ENCODE assay signal across 25 cellular contexts in genomic region chr18:692841-693240, GRCh38. TPM values are rescaled to one million over a fixed set of nuclear protein-coding genes. Genes with fewer than 3 reads are reported as not detected.
DNase-seq lines count a peak whose midpoint lies in the region; ATAC-seq, FAIRE-seq and TF ChIP-seq lines count a peak whose summit lies in the region.
"Had no signal": no experiment of that assay in that cellular context is flagged by ENCODE, and none has a peak within 500 bp of the region (broad histone marks: within the 10 kb centered on the region; RNA-seq: fewer than 3 reads in every experiment).

No MANE protein-coding gene starts in this region.

- intact Hi-C loops in activated naive CD4-positive, alpha-beta T cell treated with anti-CD3 and anti-CD28 coated beads for 36 hours (cut with micrococcal nuclease), result no loop called here
- intact Hi-C loops in pancreas (cut with DNase I), result no loop called here

- DNase-seq in activated naive CD4-positive, alpha-beta T cell treated with anti-CD3 and anti-CD28 coated beads for 36 hours, result no peak
- DNase-seq in activated naive CD4-positive, alpha-beta T cell (lab: John Stamatoyannopoulos, UW), result no peak
- peak; percentile 92 for DNase-seq in Jurkat, Clone E6-1 (ENCODE audit: low read depth, low spot score)
- DNase-seq in astrocyte (ENCODE audit: low read depth), result no peak
- DNase-seq in pancreas, result peak in 1 of 6 donors; percentile 28
- DNase-seq in natural killer cell treated with Interleukin-12 subunit alpha and Interleukin-12 subunit beta and Interleukin-15 and Interleukin-18, amount 100 ng/mL, for 72 hours (ENCODE audit: low spot score), result no peak
- DNase-seq in NCI-H2171 (lab: John Stamatoyannopoulos, UW), result no peak
- DNase-seq: activated B cell treated with CpG ODN at 0.5 μM for 24 hours; activated CD4-positive, alpha-beta T cell treated with anti-CD3 and anti-CD28 coated beads, Interleukin-2, amount 50 U/mL, for 1 hour; activated CD8-positive, alpha-beta memory T cell treated with anti-CD3 and anti-CD28 coated beads, Interleukin-2, amount 10 ng/mL, durations not matched to agents 7 days and 5 days; AML-193; brain microvascular endothelial cell; CD4-positive, alpha-beta T cell; DMS153; GM23248; left lung; NCI-H1092 treated with DMSO at 0.1 percent for 48 hours; NCI-H187; NCI-H2171 treated with DMSO at 0.1 percent for 48 hours; NCI-H526; Peyer's patch; stimulated activated CD4-positive, alpha-beta T cell treated with anti-CD3 and anti-CD28 coated beads, Interleukin-2, amount 100 ng/mL, for 24 hours had no signal

- peaks cover 11% of the 10 kb centered on the region for H3K36me3 ChIP-seq in astrocyte (ENCODE audit: insufficient read depth, low read length)
- peaks cover 0 to 27% (median 0%) of the 10 kb centered on the region in 3 donors for H3K36me3 ChIP-seq in pancreas

- peaks cover 36% of the 10 kb centered on the region for H3K36me3 Mint-ChIP-seq in activated naive CD4-positive, alpha-beta T cell treated with anti-CD3 and anti-CD28 coated beads for 36 hours (ENCODE audit: low read depth)
- peaks cover 5% of the 10 kb centered on the region for H3K36me3 Mint-ChIP-seq in astrocyte (ENCODE audit: low read depth, unreplicated experiment)
- H3K36me3 Mint-ChIP-seq in natural killer cell treated with Interleukin-12 subunit alpha and Interleukin-12 subunit beta and Interleukin-15 and Interleukin-18, amount 100 ng/mL, for 72 hours, result no peaks in the 10 kb centered on the region
- peaks cover 91% of the 10 kb centered on the region for H3K36me3 Mint-ChIP-seq in activated T-helper 17 cell treated with anti-CD3 and anti-CD28 coated beads, Interleukin-2, amount 50 U/mL, for 72 hours (ENCODE audit: low read depth)

- no peak overlapping the region for H3K4me2 ChIP-seq in astrocyte (ENCODE audit: low read length)
- H3K4me2 ChIP-seq: smooth muscle cell had no signal

- peak overlapping the region; percentile 24 for H3K27ac Mint-ChIP-seq in activated naive CD4-positive, alpha-beta T cell treated with anti-CD3 and anti-CD28 coated beads for 36 hours
- peak overlapping the region; percentile 34 for H3K27ac Mint-ChIP-seq in astrocyte (ENCODE audit: unreplicated experiment)
- H3K27ac Mint-ChIP-seq in natural killer cell treated with Interleukin-12 subunit alpha and Interleukin-12 subunit beta and Interleukin-15 and Interleukin-18, amount 100 ng/mL, for 72 hours, result peak overlapping the region in 1 of 2 donors; percentile 18
- H3K27ac Mint-ChIP-seq in activated T-helper 17 cell treated with anti-CD3 and anti-CD28 coated beads, Interleukin-2, amount 50 U/mL, for 72 hours, result no peak overlapping the region
- H3K27ac Mint-ChIP-seq: activated B cell treated with CpG ODN at 0.5 μM for 24 hours; activated CD8-positive, alpha-beta memory T cell treated with anti-CD3 and anti-CD28 coated beads, Interleukin-2, amount 10 ng/mL, durations not matched to agents 7 days and 5 days; activated T-helper 1 cell treated with anti-CD3 and anti-CD28 coated beads, Interleukin-12 subunit alpha, Interleukin-12 subunit beta, Interleukin-2, Interleukin-4 antibody, amounts not matched to agents 30 ng/mL and 10 ng/mL and 1 ng/mL, durations not matched to agents 14 hours and 24 hours and 36 hours; CD4-positive, alpha-beta T cell had no signal

- no peaks in the 10 kb centered on the region for H3K9me3 Mint-ChIP-seq in activated naive CD4-positive, alpha-beta T cell treated with anti-CD3 and anti-CD28 coated beads for 36 hours
- H3K9me3 Mint-ChIP-seq in astrocyte (ENCODE audit: unreplicated experiment), result no peaks in the 10 kb centered on the region
- no peaks in the 10 kb centered on the region for H3K9me3 Mint-ChIP-seq in natural killer cell treated with Interleukin-12 subunit alpha and Interleukin-12 subunit beta and Interleukin-15 and Interleukin-18, amount 100 ng/mL, for 72 hours
- no peaks in the 10 kb centered on the region for H3K9me3 Mint-ChIP-seq in activated T-helper 17 cell treated with anti-CD3 and anti-CD28 coated beads, Interleukin-2, amount 50 U/mL, for 72 hours
- H3K9me3 Mint-ChIP-seq: activated B cell treated with CpG ODN at 0.5 μM for 24 hours; activated T-helper 1 cell treated with anti-CD3 and anti-CD28 coated beads, Interleukin-12 subunit alpha, Interleukin-12 subunit beta, Interleukin-2, Interleukin-4 antibody, amounts not matched to agents 30 ng/mL and 10 ng/mL and 1 ng/mL, durations not matched to agents 14 hours and 24 hours and 36 hours; CD4-positive, alpha-beta T cell had no signal

- no peaks in the 10 kb centered on the region for H3K4me1 ChIP-seq in astrocyte (ENCODE audit: insufficient read depth, low read length)
- no peaks in the 10 kb centered on the region for H3K4me1 ChIP-seq in pancreas
- H3K4me1 ChIP-seq: left lung, Peyer's patch had no signal

- no peaks in the 10 kb centered on the region for H3K27me3 ChIP-seq in astrocyte (ENCODE audit: insufficient read depth, low read length)
- no peaks in the 10 kb centered on the region for H3K27me3 ChIP-seq in pancreas
- H3K27me3 ChIP-seq: brain microvascular endothelial cell, left lung, Peyer's patch had no signal

- TF ChIP-seq CTCF in astrocyte (IDR thresholded peaks at IDR 0.05; ENCODE audit: insufficient read depth, low read depth, low read length), result no peak
- no peak for TF ChIP-seq CTCF in pancreas (IDR thresholded peaks at IDR 0.05)

- no peak overlapping the region for H3K27ac ChIP-seq in astrocyte (ENCODE audit: low read depth, low read length)
- H3K27ac ChIP-seq in pancreas, result no peak overlapping the region
- H3K27ac ChIP-seq: brain microvascular endothelial cell, GM23248, left lung, Peyer's patch had no signal

- no peak overlapping the region for H3K9ac ChIP-seq in astrocyte (ENCODE audit: low read length)
- H3K9ac ChIP-seq: GM23248 had no signal

- H3K4me3 ChIP-seq in Jurkat, Clone E6-1 (ENCODE audit: low read length), result peak overlapping the region; percentile 14
- H3K4me3 ChIP-seq in astrocyte (ENCODE audit: insufficient read depth, low read depth, low read length), result no peak overlapping the region
- no peak overlapping the region for H3K4me3 ChIP-seq in pancreas
- H3K4me3 ChIP-seq: GM23248, left lung, Peyer's patch, smooth muscle cell had no signal

- H3K4me1 Mint-ChIP-seq in activated naive CD4-positive, alpha-beta T cell treated with anti-CD3 and anti-CD28 coated beads for 36 hours (ENCODE audit: low read depth), result peaks cover 3% of the 10 kb centered on the region
- no peaks in the 10 kb centered on the region for H3K4me1 Mint-ChIP-seq in astrocyte (ENCODE audit: low read depth, unreplicated experiment)
- no peaks in the 10 kb centered on the region for H3K4me1 Mint-ChIP-seq in natural killer cell treated with Interleukin-12 subunit alpha and Interleukin-12 subunit beta and Interleukin-15 and Interleukin-18, amount 100 ng/mL, for 72 hours (ENCODE audit: low read depth in 2 of 2)
- no peaks in the 10 kb centered on the region for H3K4me1 Mint-ChIP-seq in activated T-helper 17 cell treated with anti-CD3 and anti-CD28 coated beads, Interleukin-2, amount 50 U/mL, for 72 hours
- H3K4me1 Mint-ChIP-seq: activated B cell treated with CpG ODN at 0.5 μM for 24 hours had no signal

- FAIRE-seq in astrocyte (lab: Jason Lieb, UNC) (no peak), pancreas (lab: Jason Lieb, UNC) (no peak)

- peak in 3 of 4 donors; percentile 38 to 71 (median 64) for ATAC-seq in pancreas
- no peak for ATAC-seq in natural killer cell treated with Interleukin-12 subunit alpha and Interleukin-12 subunit beta and Interleukin-15 and Interleukin-18, amount 100 ng/mL, for 72 hours
- ATAC-seq in activated T-helper 17 cell treated with anti-CD3 and anti-CD28 coated beads, Interleukin-2, amount 50 U/mL, for 72 hours (replicated peaks), result no peak
- ATAC-seq: activated CD8-positive, alpha-beta memory T cell treated with anti-CD3 and anti-CD28 coated beads, Interleukin-2, amount 10 ng/mL, durations not matched to agents 7 days and 5 days; left lung had no signal

- WGBS in pancreas, 2 donors, result 48% methylated on average over 6 of the region's 6 CpGs

- H3K9me3 ChIP-seq in astrocyte (ENCODE audit: insufficient read depth, low read depth, low read length), result no peaks in the 10 kb centered on the region
- H3K9me3 ChIP-seq in pancreas, result no peaks in the 10 kb centered on the region
- H3K9me3 ChIP-seq: left lung, Peyer's patch had no signal

- CTCF ChIA-PET in activated naive CD4-positive, alpha-beta T cell treated with anti-CD3 and anti-CD28 coated beads for 36 hours (lab: Charles Lee), result interaction anchor here (0.6 kb wide), 1 partner anchor 47 kb away, joined by 3 read pairs; no protein-coding TSS in a partner anchor

- H3K79me2 ChIP-seq in astrocyte (ENCODE audit: insufficient read depth, low read length), result no peaks in the 10 kb centered on the region

- H2AFZ ChIP-seq in astrocyte (ENCODE audit: low read depth, low read length), result no peak overlapping the region
- H2AFZ ChIP-seq: GM23248 had no signal

- H4K20me1 ChIP-seq in astrocyte (ENCODE audit: insufficient read depth, low read length), result no peaks in the 10 kb centered on the region

- H3K27me3 Mint-ChIP-seq in activated naive CD4-positive, alpha-beta T cell treated with anti-CD3 and anti-CD28 coated beads for 36 hours (ENCODE audit: low read depth), result no peaks in the 10 kb centered on the region
- no peaks in the 10 kb centered on the region for H3K27me3 Mint-ChIP-seq in astrocyte (ENCODE audit: low read depth, unreplicated experiment)
- H3K27me3 Mint-ChIP-seq in natural killer cell treated with Interleukin-12 subunit alpha and Interleukin-12 subunit beta and Interleukin-15 and Interleukin-18, amount 100 ng/mL, for 72 hours, result no peaks in the 10 kb centered on the region
- no peaks in the 10 kb centered on the region for H3K27me3 Mint-ChIP-seq in activated T-helper 17 cell treated with anti-CD3 and anti-CD28 coated beads, Interleukin-2, amount 50 U/mL, for 72 hours
- H3K27me3 Mint-ChIP-seq: activated B cell treated with CpG ODN at 0.5 μM for 24 hours; activated CD8-positive, alpha-beta memory T cell treated with anti-CD3 and anti-CD28 coated beads, Interleukin-2, amount 10 ng/mL, durations not matched to agents 7 days and 5 days; CD4-positive, alpha-beta T cell had no signal

- H3K4me3 Mint-ChIP-seq in activated naive CD4-positive, alpha-beta T cell treated with anti-CD3 and anti-CD28 coated beads for 36 hours, result no peak overlapping the region
- no peak overlapping the region for H3K4me3 Mint-ChIP-seq in astrocyte (ENCODE audit: unreplicated experiment)
- H3K4me3 Mint-ChIP-seq in natural killer cell treated with Interleukin-12 subunit alpha and Interleukin-12 subunit beta and Interleukin-15 and Interleukin-18, amount 100 ng/mL, for 72 hours, result no peak overlapping the region
- no peak overlapping the region for H3K4me3 Mint-ChIP-seq in activated T-helper 17 cell treated with anti-CD3 and anti-CD28 coated beads, Interleukin-2, amount 50 U/mL, for 72 hours
- H3K4me3 Mint-ChIP-seq: activated B cell treated with CpG ODN at 0.5 μM for 24 hours; activated CD8-positive, alpha-beta memory T cell treated with anti-CD3 and anti-CD28 coated beads, Interleukin-2, amount 10 ng/mL, durations not matched to agents 7 days and 5 days; activated T-helper 1 cell treated with anti-CD3 and anti-CD28 coated beads, Interleukin-12 subunit alpha, Interleukin-12 subunit beta, Interleukin-2, Interleukin-4 antibody, amounts not matched to agents 30 ng/mL and 10 ng/mL and 1 ng/mL, durations not matched to agents 14 hours and 24 hours and 36 hours; CD4-positive, alpha-beta T cell had no signal

RNA-seq across cellular contexts. Expression of gene ENOSF1, which starts 19.6 kb away (rescaled TPM):
- total RNA-seq in activated naive CD4-positive, alpha-beta T cell treated with anti-CD3 and anti-CD28 coated beads for 36 hours, result 10 to 100 TPM; 61.3 to 66.1 TPM
- polyA plus RNA-seq in Jurkat, Clone E6-1 (2012; ENCODE audit: insufficient read depth, insufficient read length), result 82.7 TPM
- total RNA-seq in astrocyte (14.4 and 15.2 TPM in 2 replicates), pancreas (10 to 100 TPM; 27.1 to 51.2 (median 40.9) TPM)
- polyA plus RNA-seq in pancreas, result 10 to 100 TPM; 59.8 to 69.2 TPM
- 100 to 1,000 TPM in 1 of 2 donors, 10 to 100 TPM in 1; 48.7 to 187 TPM for total RNA-seq in natural killer cell treated with Interleukin-12 subunit alpha and Interleukin-12 subunit beta and Interleukin-15 and Interleukin-18, amount 100 ng/mL, for 72 hours
- total RNA-seq in activated T-helper 17 cell treated with anti-CD3 and anti-CD28 coated beads, Interleukin-2, amount 50 U/mL, for 72 hours, result 10 to 100 TPM; 61.6 to 89.8 TPM

RNA-seq across cellular contexts. Expression of gene TYMS, which starts 35.4 kb away (rescaled TPM):
- 100 to 1,000 TPM; 315 to 325 TPM for total RNA-seq in activated naive CD4-positive, alpha-beta T cell treated with anti-CD3 and anti-CD28 coated beads for 36 hours
- polyA plus RNA-seq in Jurkat, Clone E6-1 (2012; ENCODE audit: insufficient read depth, insufficient read length), result 556 TPM
- 26.6 and 38.7 TPM in 2 replicates for total RNA-seq in astrocyte
- 1 to 10 TPM; 2.7 to 6.9 (median 3.9) TPM for total RNA-seq in pancreas
- 1 to 10 TPM; 1.3 to 1.9 TPM for polyA plus RNA-seq in pancreas
- total RNA-seq in natural killer cell treated with Interleukin-12 subunit alpha and Interleukin-12 subunit beta and Interleukin-15 and Interleukin-18, amount 100 ng/mL, for 72 hours, result 100 to 1,000 TPM; 180 to 276 TPM
- 100 to 1,000 TPM; 268 to 414 TPM for total RNA-seq in activated T-helper 17 cell treated with anti-CD3 and anti-CD28 coated beads, Interleukin-2, amount 50 U/mL, for 72 hours

Comparison
In these comparisons a context has a peak if more than half of its experiments do, and no peak if none do; other contexts are left out.
1. ATAC-seq: peak in pancreas (3 of 4); none in natural killer cell treated with Interleukin-12 subunit alpha and Interleukin-12 subunit beta and Interleukin-15 and Interleukin-18, amount 100 ng/mL, for 72 hours (0 of 2) and activated T-helper 17 cell treated with anti-CD3 and anti-CD28 coated beads, Interleukin-2, amount 50 U/mL, for 72 hours (single experiment).